Comparison of ENCODE assay signal across 8 cellular contexts in the genomic region with DNA sequence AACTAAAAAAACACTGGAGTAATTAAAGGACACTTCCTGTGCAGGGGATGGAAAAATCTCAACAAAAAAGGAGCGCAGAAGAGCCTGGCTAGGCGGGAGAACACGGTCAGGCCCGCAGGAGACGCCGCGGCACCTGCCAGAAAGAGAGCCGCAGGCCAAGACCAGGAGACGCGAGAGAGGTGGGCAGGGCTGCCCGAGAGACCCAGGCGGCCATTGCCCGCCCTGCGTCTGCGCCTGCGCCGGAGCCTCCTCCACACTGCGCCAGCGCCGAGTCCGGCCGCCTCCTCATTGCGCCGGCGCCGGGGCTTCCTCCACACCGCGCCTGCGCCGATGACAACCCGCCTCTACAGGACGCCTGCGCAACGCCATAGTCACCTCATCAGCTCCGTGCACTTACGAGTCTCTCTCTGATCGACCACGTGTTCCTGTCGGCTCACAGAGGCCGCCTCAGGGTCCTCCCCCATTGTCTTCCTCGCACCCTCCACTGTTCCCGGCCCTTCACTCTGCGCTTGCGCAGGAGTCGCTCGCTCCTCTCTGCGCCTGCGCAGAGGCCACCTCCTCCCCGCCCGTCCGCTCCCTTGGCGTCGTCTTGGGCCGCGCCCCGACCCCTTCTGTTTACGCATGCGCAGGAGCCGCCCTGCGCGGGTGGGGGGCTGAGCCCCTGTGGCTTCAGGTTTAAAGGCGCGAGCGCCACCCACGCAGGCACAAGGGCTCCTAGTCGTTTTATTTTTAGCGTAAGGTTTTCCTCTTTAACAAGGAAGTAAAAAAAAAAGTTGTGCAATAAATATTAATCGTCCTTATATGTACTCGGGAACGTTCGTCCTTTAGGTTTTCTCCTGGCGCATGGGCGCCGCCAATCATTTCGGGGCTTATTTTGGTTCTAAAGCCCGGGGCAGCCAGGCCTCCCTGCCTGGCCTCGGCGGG. TPM values are rescaled to one million over a fixed set of nuclear protein-coding genes. Genes with fewer than 3 reads are reported as not detected.
DNase-seq lines count a peak whose midpoint lies in the region; ATAC-seq and TF ChIP-seq lines count a peak whose summit lies in the region.

No MANE protein-coding gene starts in this region.

- TF ChIP-seq EP300 in neural cell (conservative IDR thresholded peaks at IDR 0.05; ENCODE audit: poor library complexity, severe bottlenecking) = no peak

- no peaks in the 10 kb centered on the region; the same call in 1 of the 2 replicates for H3K4me1 ChIP-seq in H9 (ENCODE audit: insufficient read depth, low read length)

- peak; percentile 99 for DNase-seq in G401 (ENCODE audit: low spot score)
- peak; percentile 97 for DNase-seq in H9
- peak; percentile 99 for DNase-seq in M059J (ENCODE audit: low read depth)
- peak; percentile 97 for DNase-seq in SHP77 treated with DMSO at 0.1 percent for 48 hours (lab: John Stamatoyannopoulos, UW)
- peak; percentile 95 for DNase-seq in activated gamma-delta T cell treated with Interleukin-2 at 50 U/mL for 16 hours
- peak; percentile 99 for DNase-seq in fibroblast of villous mesenchyme (ENCODE audit: low read depth)
- peak; percentile 98 to 99 for DNase-seq in stimulated activated naive CD8-positive, alpha-beta T cell treated with anti-CD3 and anti-CD28 coated beads, Interleukin-15, amount 100 ng/mL, for 72 hours

- H2BK20ac ChIP-seq in H9 (ENCODE audit: low read depth, low read length, poor library complexity, severe bottlenecking) = no peak overlapping the region

- H4K5ac ChIP-seq in H9 (ENCODE audit: insufficient read length, low read depth, low read length) = peak overlapping the region; percentile 17

- H4K91ac ChIP-seq in H9 (ENCODE audit: insufficient read length, low read depth, low read length) = no peak overlapping the region

- H2BK12ac ChIP-seq in H9 (ENCODE audit: insufficient read length, low read depth, low read length) = no peak overlapping the region

- peaks cover 15 to 30% (median 25%) of the 10 kb centered on the region in 3 experiments; a peak in 6 of 7 replicates for H3K36me3 Mint-ChIP-seq in H9 (ENCODE audit: insufficient read depth in 1 of 3, low read depth in 3 of 3)

- peaks cover 2% of the 10 kb centered on the region for H3K27me3 Mint-ChIP-seq in H9 (ENCODE audit: low read depth)
- H3K27me3 Mint-ChIP-seq in stimulated activated naive CD8-positive, alpha-beta T cell treated with anti-CD3 and anti-CD28 coated beads, Interleukin-15, amount 100 ng/mL, for 72 hours = no peaks in the 10 kb centered on the region

- H3K23ac ChIP-seq in H9 (ENCODE audit: insufficient read length, low read depth, low read length) = no peak overlapping the region

- peak overlapping the region; percentile 12 for H2BK5ac ChIP-seq in H9 (ENCODE audit: insufficient read length, low read length)

- H3K4me3 ChIP-seq in fibroblast of villous mesenchyme (ENCODE audit: low read depth, low read length) (peak overlapping the region; percentile 73), neural cell (ENCODE audit: low read length) (peak overlapping the region; percentile 69)

- peak overlapping the region; percentile 76 for H3K27ac ChIP-seq in H9 (ENCODE audit: insufficient read length, low read depth, low read length)
- peak overlapping the region; percentile 89 for H3K27ac ChIP-seq in neural cell (ENCODE audit: low read length)

- H3K9me3 ChIP-seq in H9 (ENCODE audit: control insufficient read depth, low read depth, low read length) (no peaks in the 10 kb centered on the region), neural cell (ENCODE audit: low read length) (no peaks in the 10 kb centered on the region)

- peak; percentile 98 for ATAC-seq in stimulated activated naive CD8-positive, alpha-beta T cell treated with anti-CD3 and anti-CD28 coated beads, Interleukin-15, amount 100 ng/mL, for 72 hours

- H3K4me1 Mint-ChIP-seq in H9 = peaks cover 13 to 14% of the 10 kb centered on the region in 2 experiments
- peaks cover 25% of the 10 kb centered on the region for H3K4me1 Mint-ChIP-seq in stimulated activated naive CD8-positive, alpha-beta T cell treated with anti-CD3 and anti-CD28 coated beads, Interleukin-15, amount 100 ng/mL, for 72 hours

- peak overlapping the region; percentile 97 for H3K18ac ChIP-seq in H9 (ENCODE audit: insufficient read length, low read depth, low read length)

- H2AK5ac ChIP-seq in H9 (ENCODE audit: insufficient read length, low read length) = no peak overlapping the region

- H3K9me2 ChIP-seq in neural cell (ENCODE audit: insufficient read depth, low read length) = no peaks in the 10 kb centered on the region

- H3K9ac ChIP-seq in H9 (ENCODE audit: extremely low read depth, insufficient read length, low read length) = peak overlapping the region; percentile 75
- peak overlapping the region; percentile 83 for H3K9ac ChIP-seq in neural cell (ENCODE audit: low read length)

- H3K4me2 ChIP-seq in H9 (ENCODE audit: insufficient read depth, insufficient read length, low read length) = peak overlapping the region; percentile 21
- H3K4me2 ChIP-seq in neural cell (ENCODE audit: low read length) = peak overlapping the region; percentile 86

- no peak overlapping the region for H3K56ac ChIP-seq in H9 (ENCODE audit: insufficient read length, low read depth, low read length)

- TF ChIP-seq RAD21 in neural cell (conservative IDR thresholded peaks at IDR 0.05) = peak; percentile 23

- H3K4me3 Mint-ChIP-seq in H9 = peak overlapping the region; percentile 87 to 96
- H3K4me3 Mint-ChIP-seq in stimulated activated naive CD8-positive, alpha-beta T cell treated with anti-CD3 and anti-CD28 coated beads, Interleukin-15, amount 100 ng/mL, for 72 hours = peak overlapping the region; percentile 94 to 95

- H2BK120ac ChIP-seq in H9 (ENCODE audit: low read depth, low read length, poor library complexity, severe bottlenecking) = peak overlapping the region; percentile 87

- H4K20me1 ChIP-seq in H9 (ENCODE audit: control insufficient read depth, insufficient read depth, insufficient read length) (no peaks in the 10 kb centered on the region), neural cell (ENCODE audit: insufficient read depth) (no peaks in the 10 kb centered on the region)

- peak overlapping the region; percentile 98 for H3K14ac ChIP-seq in H9 (ENCODE audit: insufficient read depth, low read length)

- no peaks in the 10 kb centered on the region for H3K79me2 ChIP-seq in H9 (ENCODE audit: insufficient read depth, low read length)
- no peaks in the 10 kb centered on the region for H3K79me2 ChIP-seq in neural cell (replicated peaks; ENCODE audit: insufficient read depth, low read length)

- no peak overlapping the region for H2BK15ac ChIP-seq in H9 (ENCODE audit: low read depth, low read length)

- H4K8ac ChIP-seq in H9 (replicated peaks; ENCODE audit: insufficient read length, low read depth, low read length) = no peak overlapping the region

- H2AFZ ChIP-seq in H9 (ENCODE audit: low read length) = no peak overlapping the region
- H2AFZ ChIP-seq in neural cell (ENCODE audit: low read depth, low read length) = peak overlapping the region; percentile 65

- in situ Hi-C loops in G401 (cut with HindIII; ENCODE audit: low sequenced_read_pairs) = no loop called here

- H3F3A ChIP-seq in neural cell (ENCODE audit: insufficient read depth, low read length, poor library complexity, severe bottlenecking) = no peaks in the 10 kb centered on the region

- no CpG with 5 or more reads among the region's 78 CpGs for WGBS in H9 (ENCODE audit: extremely low coverage, insufficient read length, low lambda C conversion rate)

- H3K36me3 ChIP-seq in neural cell (ENCODE audit: insufficient read depth, low read length) = no peaks in the 10 kb centered on the region

- no peak overlapping the region for H3T11ph ChIP-seq in H9 (ENCODE audit: low read length)

- peaks cover 6% of the 10 kb centered on the region for H3K23me2 ChIP-seq in H9 (ENCODE audit: insufficient read length, low read depth, low read length, poor library complexity, severe bottlenecking)

- H3K27ac Mint-ChIP-seq in H9 = peak overlapping the region; percentile 100
- peak overlapping the region; percentile 97 to 98 for H3K27ac Mint-ChIP-seq in stimulated activated naive CD8-positive, alpha-beta T cell treated with anti-CD3 and anti-CD28 coated beads, Interleukin-15, amount 100 ng/mL, for 72 hours

- H3K27me3 ChIP-seq in H9 (ENCODE audit: insufficient read depth, low read length) (no peaks in the 10 kb centered on the region), neural cell (ENCODE audit: insufficient read depth, low read depth, low read length) (no peaks in the 10 kb centered on the region)

- no peaks in the 10 kb centered on the region; a peak in 1 of 5 replicates for H3K9me3 Mint-ChIP-seq in H9
- no peaks in the 10 kb centered on the region for H3K9me3 Mint-ChIP-seq in stimulated activated naive CD8-positive, alpha-beta T cell treated with anti-CD3 and anti-CD28 coated beads, Interleukin-15, amount 100 ng/mL, for 72 hours

- H3K4ac ChIP-seq in H9 (ENCODE audit: low read depth, low read length) = no peak overlapping the region

- TF ChIP-seq CTCF in H9 (conservative IDR thresholded peaks at IDR 0.05) = no peak
- TF ChIP-seq CTCF in fibroblast of villous mesenchyme (IDR thresholded peaks at IDR 0.05; ENCODE audit: insufficient read depth, low read depth, low read length) = no peak
- peak; percentile 5 for TF ChIP-seq CTCF in neural cell (IDR thresholded peaks at IDR 0.05; ENCODE audit: poor library complexity, severe bottlenecking)

- no peaks in the 10 kb centered on the region for H3K79me1 ChIP-seq in H9 (ENCODE audit: insufficient read depth, low read depth, low read length, poor library complexity, severe bottlenecking)

TF ChIP-seq in neural cell, 6 proteins besides CTCF, POLR2A, EP300 and RAD21 (continues in another document):
- TF ChIP-seq POLR2AphosphoS5 (IDR thresholded peaks at IDR 0.05) (peak; percentile 94), TAF1 (IDR thresholded peaks at IDR 0.05; ENCODE audit: low read depth) (peak; percentile 84), EZH2 (IDR thresholded peaks at IDR 0.05; ENCODE audit: borderline replicate concordance, insufficient read depth, low read length, poor library complexity, severe bottlenecking) (no peak), MXI1 (conservative IDR thresholded peaks at IDR 0.05; ENCODE audit: poor library complexity, severe bottlenecking) (peak; percentile 44)

RNA-seq across cellular contexts. Expression of gene FAM20C, which starts 43.2 kb away (rescaled TPM):
- 12.8 and 14.8 TPM in 2 replicates for total RNA-seq in G401 (2014; rRNA removed; shearing (Covaris generic))
- 57.2 and 62.6 TPM in 2 replicates for total RNA-seq in H9 (2021)
- 143 and 300 TPM in 2 replicates for total RNA-seq in M059J (2014; rRNA removed; shearing (Covaris generic))
- 16.8 and 33.2 TPM in 2 replicates for total RNA-seq in fibroblast of villous mesenchyme
- 22.7 and 29.7 TPM in 2 replicates for polyA plus RNA-seq in neural cell
- 37.9 and 40.4 TPM in 2 replicates for polyA minus RNA-seq in neural cell

Comparison
In these comparisons a context has a peak if more than half of its experiments do, and no peak if none do; other contexts are left out.
1. Peak in every context shown above with its lines: DNase-seq, ATAC-seq, H3K4me3 ChIP-seq and H3K27ac ChIP-seq.